ENCODE assay signal across 1 cellular context in the genomic region with DNA sequence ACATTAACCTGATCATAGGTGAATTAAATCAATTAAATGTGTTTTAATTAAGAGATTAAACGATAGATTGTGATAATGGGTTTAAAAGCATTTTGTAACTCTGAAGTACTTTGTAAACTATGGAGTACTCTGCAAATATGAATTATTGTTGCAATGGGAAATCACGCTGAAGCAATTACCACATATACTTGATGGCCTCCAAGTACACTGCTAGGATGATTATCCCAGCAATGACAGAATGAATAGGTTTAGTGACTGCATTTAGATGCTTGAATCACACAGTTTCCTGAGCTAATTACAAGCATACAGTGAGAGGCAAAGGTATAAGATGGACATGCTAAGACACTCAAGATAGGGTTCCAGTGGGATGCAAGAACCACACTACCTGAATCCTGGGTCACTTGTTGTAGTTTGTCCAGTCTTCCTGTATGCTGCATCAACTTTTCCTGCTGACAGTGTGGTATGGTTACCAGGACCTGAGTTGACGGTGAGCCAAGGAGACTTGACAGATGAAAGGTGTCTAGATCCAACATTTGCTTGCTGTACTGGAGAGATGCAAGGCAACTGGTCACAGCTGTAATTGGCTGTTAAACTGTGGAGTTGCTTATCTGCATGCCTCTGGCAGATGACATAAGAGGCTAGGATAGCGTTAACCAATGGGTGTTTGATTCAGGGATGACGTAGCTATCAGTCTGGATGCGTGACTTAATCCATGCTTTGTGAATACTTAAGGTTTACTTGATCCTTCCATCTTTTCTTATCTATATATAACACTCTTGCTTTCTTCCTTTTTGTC.
TF ChIP-seq lines count a peak whose summit lies in the region.

No MANE protein-coding gene starts in this region.

TF ChIP-seq in K562, 482 proteins besides CTCF, POLR2A, EP300 and RAD21 (continued from another document):
- TF ChIP-seq, protein P1, sequence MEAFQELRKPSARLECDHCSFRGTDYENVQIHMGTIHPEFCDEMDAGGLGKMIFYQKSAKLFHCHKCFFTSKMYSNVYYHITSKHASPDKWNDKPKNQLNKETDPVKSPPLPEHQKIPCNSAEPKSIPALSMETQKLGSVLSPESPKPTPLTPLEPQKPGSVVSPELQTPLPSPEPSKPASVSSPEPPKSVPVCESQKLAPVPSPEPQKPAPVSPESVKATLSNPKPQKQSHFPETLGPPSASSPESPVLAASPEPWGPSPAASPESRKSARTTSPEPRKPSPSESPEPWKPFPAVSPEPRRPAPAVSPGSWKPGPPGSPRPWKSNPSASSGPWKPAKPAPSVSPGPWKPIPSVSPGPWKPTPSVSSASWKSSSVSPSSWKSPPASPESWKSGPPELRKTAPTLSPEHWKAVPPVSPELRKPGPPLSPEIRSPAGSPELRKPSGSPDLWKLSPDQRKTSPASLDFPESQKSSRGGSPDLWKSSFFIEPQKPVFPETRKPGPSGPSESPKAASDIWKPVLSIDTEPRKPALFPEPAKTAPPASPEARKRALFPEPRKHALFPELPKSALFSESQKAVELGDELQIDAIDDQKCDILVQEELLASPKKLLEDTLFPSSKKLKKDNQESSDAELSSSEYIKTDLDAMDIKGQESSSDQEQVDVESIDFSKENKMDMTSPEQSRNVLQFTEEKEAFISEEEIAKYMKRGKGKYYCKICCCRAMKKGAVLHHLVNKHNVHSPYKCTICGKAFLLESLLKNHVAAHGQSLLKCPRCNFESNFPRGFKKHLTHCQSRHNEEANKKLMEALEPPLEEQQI (IDR thresholded peaks at IDR 0.05): 0 out of 2 replicates have a peak, but pooled peaks have one; percentile 38
- peak; percentile 54 for TF ChIP-seq CBFA2T3 (IDR thresholded peaks at IDR 0.05)
TF ChIP-seq in K562: peak in this region for 10.
